ENCODE assay signal across 8 cellular contexts in genomic region chr14:97219356-97220017, GRCh38.
A peak's percentile ranks its signal among the peaks of the same experiment; 100 is the strongest.
DNase-seq lines count a peak whose midpoint lies in the region; ATAC-seq lines count a peak whose summit lies in the region.

No MANE protein-coding gene starts in this region.

- no peaks in the 10 kb centered on the region for H3K9me3 ChIP-seq in iPS-20b (ENCODE audit: insufficient read depth, low read depth, low read length)

- H3K4me3 Mint-ChIP-seq in activated T-helper 17 cell treated with anti-CD3 and anti-CD28 coated beads, Interleukin-2, amount 50 U/mL, for 72 hours = peak overlapping the region; percentile 84
- peak overlapping the region; percentile 78 for H3K4me3 Mint-ChIP-seq in stimulated activated naive CD8-positive, alpha-beta T cell treated with anti-CD3 and anti-CD28 coated beads, Interleukin-15, Interleukin-2, amounts not matched to agents 100 ng/mL and 50 ng/mL, for 24 hours

- peaks cover 25% of the 10 kb centered on the region for H3K27me3 ChIP-seq in iPS-20b (ENCODE audit: insufficient read depth, low read length)

- H3K4me3 ChIP-seq in iPS-20b (ENCODE audit: low read length) = peak overlapping the region; percentile 81

- H3K4me1 Mint-ChIP-seq in activated T-helper 17 cell treated with anti-CD3 and anti-CD28 coated beads, Interleukin-2, amount 50 U/mL, for 72 hours = peaks cover 10% of the 10 kb centered on the region
- peaks cover 23% of the 10 kb centered on the region for H3K4me1 Mint-ChIP-seq in stimulated activated naive CD8-positive, alpha-beta T cell treated with anti-CD3 and anti-CD28 coated beads, Interleukin-15, Interleukin-2, amounts not matched to agents 100 ng/mL and 50 ng/mL, for 24 hours (ENCODE audit: low read depth)

- peak; percentile 53 for ATAC-seq in activated T-helper 17 cell treated with anti-CD3 and anti-CD28 coated beads, Interleukin-2, amount 50 U/mL, for 72 hours (replicated peaks)

- H3K27ac ChIP-seq in iPS-20b (ENCODE audit: low read length) = no peak overlapping the region

- no peaks in the 10 kb centered on the region for H3K36me3 Mint-ChIP-seq in activated T-helper 17 cell treated with anti-CD3 and anti-CD28 coated beads, Interleukin-2, amount 50 U/mL, for 72 hours (ENCODE audit: low read depth)
- no peaks in the 10 kb centered on the region for H3K36me3 Mint-ChIP-seq in stimulated activated naive CD8-positive, alpha-beta T cell treated with anti-CD3 and anti-CD28 coated beads, Interleukin-15, Interleukin-2, amounts not matched to agents 100 ng/mL and 50 ng/mL, for 24 hours (ENCODE audit: low read depth)

- no peaks in the 10 kb centered on the region for H3K9me3 Mint-ChIP-seq in activated T-helper 17 cell treated with anti-CD3 and anti-CD28 coated beads, Interleukin-2, amount 50 U/mL, for 72 hours
- no peaks in the 10 kb centered on the region for H3K9me3 Mint-ChIP-seq in stimulated activated naive CD8-positive, alpha-beta T cell treated with anti-CD3 and anti-CD28 coated beads, Interleukin-15, Interleukin-2, amounts not matched to agents 100 ng/mL and 50 ng/mL, for 24 hours

- DNase-seq in activated CD4-positive, alpha-beta T cell treated with anti-CD3 and anti-CD28 coated beads for 4 hours = peak; percentile 3 to 11
- no peak for DNase-seq in activated CD4-positive, alpha-beta T cell treated with anti-CD3 and anti-CD28 coated beads, Interleukin-2, amount 50 U/mL, for 4 hours
- DNase-seq in islet precursor cell (no peak), SHP77 (lab: John Stamatoyannopoulos, UW) (no peak), NOMO-1 treated with dmso at 0.1 percent for 144 hours (lab: John Stamatoyannopoulos, UW; ENCODE audit: unreplicated experiment) (no peak)

- no peak overlapping the region for H3K27ac Mint-ChIP-seq in activated T-helper 17 cell treated with anti-CD3 and anti-CD28 coated beads, Interleukin-2, amount 50 U/mL, for 72 hours
- peak overlapping the region; percentile 51 for H3K27ac Mint-ChIP-seq in stimulated activated naive CD8-positive, alpha-beta T cell treated with anti-CD3 and anti-CD28 coated beads, Interleukin-15, Interleukin-2, amounts not matched to agents 100 ng/mL and 50 ng/mL, for 24 hours

- peaks cover 10% of the 10 kb centered on the region; the same call in 1 of the 2 replicates for H3K4me1 ChIP-seq in iPS-20b (ENCODE audit: insufficient read depth, low read length)

- H3K36me3 ChIP-seq in iPS-20b (ENCODE audit: insufficient read depth, low read depth, low read length) = no peaks in the 10 kb centered on the region

- peak overlapping the region; percentile 84 for H3K9ac ChIP-seq in iPS-20b (ENCODE audit: low read depth, low read length)

- peaks cover 21% of the 10 kb centered on the region for H3K27me3 Mint-ChIP-seq in activated T-helper 17 cell treated with anti-CD3 and anti-CD28 coated beads, Interleukin-2, amount 50 U/mL, for 72 hours
- H3K27me3 Mint-ChIP-seq in stimulated activated naive CD8-positive, alpha-beta T cell treated with anti-CD3 and anti-CD28 coated beads, Interleukin-15, Interleukin-2, amounts not matched to agents 100 ng/mL and 50 ng/mL, for 24 hours = peaks cover 31% of the 10 kb centered on the region

Comparison
In these comparisons a context has a peak if more than half of its experiments do, and no peak if none do; other contexts are left out.
1. DNase-seq: peak in activated CD4-positive, alpha-beta T cell treated with anti-CD3 and anti-CD28 coated beads for 4 hours (2 of 2); none in activated CD4-positive, alpha-beta T cell treated with anti-CD3 and anti-CD28 coated beads, Interleukin-2, amount 50 U/mL, for 4 hours (0 of 2), islet precursor cell (single experiment), SHP77 (0 of 2) and NOMO-1 treated with dmso at 0.1 percent for 144 hours (single experiment).